In genomic region chr1:244435562-244436205, GRCh38 we compare ENCODE assay signal across 11 cellular contexts. TPM values are rescaled to one million over a fixed set of nuclear protein-coding genes. Genes with fewer than 3 reads are reported as not detected.
A peak's percentile ranks its signal among the peaks of the same experiment; 100 is the strongest.
DNase-seq lines count a peak whose midpoint lies in the region; ATAC-seq lines count a peak whose summit lies in the region.
"Had no signal": no experiment of that assay in that cellular context is flagged by ENCODE, and none has a peak within 500 bp of the region (broad histone marks: within the 10 kb centered on the region; RNA-seq: fewer than 3 reads in every experiment).

No MANE protein-coding gene starts in this region.

- no peaks in the 10 kb centered on the region for H3K9me3 Mint-ChIP-seq in activated naive CD4-positive, alpha-beta T cell treated with anti-CD3 and anti-CD28 coated beads, Interleukin-2, amount 50 U/mL, for 72 hours
- H3K9me3 Mint-ChIP-seq: CD4-positive, alpha-beta memory T cell had no signal

- peak; percentile 54 for DNase-seq in A172 (ENCODE audit: low spot score)
- peak; percentile 88 for DNase-seq in HCEC 1CT
- DNase-seq in activated naive CD4-positive, alpha-beta T cell treated with anti-CD3 and anti-CD28 coated beads, Interleukin-2, amount 50 U/mL, for 72 hours (ENCODE audit: low spot score in 2 of 2): peak in 1 of 2 donors; percentile 10
- DNase-seq in glomerular visceral epithelial cell (ENCODE audit: extremely low spot score): peak; percentile 50
- DNase-seq in HPDE6-E6E7 (ENCODE audit: extremely low spot score): no peak
- DNase-seq in NCI-H1694 (lab: John Stamatoyannopoulos, UW): no peak
- DNase-seq in COLO668 (lab: John Stamatoyannopoulos, UW; ENCODE audit: unreplicated experiment): no peak
- DNase-seq in NCI-H1092 (lab: John Stamatoyannopoulos, UW): no peak
- DNase-seq: body of pancreas; CD4-positive, alpha-beta memory T cell; NCI-H1092 treated with DMSO at 0.1 percent for 48 hours had no signal

- H3K27ac Mint-ChIP-seq in activated naive CD4-positive, alpha-beta T cell treated with anti-CD3 and anti-CD28 coated beads, Interleukin-2, amount 50 U/mL, for 72 hours: peak overlapping the region; percentile 86 to 98

- ATAC-seq in activated naive CD4-positive, alpha-beta T cell treated with anti-CD3 and anti-CD28 coated beads, Interleukin-2, amount 50 U/mL, for 72 hours: peak; percentile 83 to 91
- ATAC-seq: body of pancreas had no signal

- H3K36me3 Mint-ChIP-seq in activated naive CD4-positive, alpha-beta T cell treated with anti-CD3 and anti-CD28 coated beads, Interleukin-2, amount 50 U/mL, for 72 hours: peaks cover 10 to 34% of the 10 kb centered on the region in 2 donors

RNA-seq across cellular contexts. Expression of gene ADSS2, which starts 16.0 kb away (rescaled TPM):
- total RNA-seq in A172 (2014; rRNA removed; shearing (Covaris generic)): 93.3 and 110 TPM in 2 replicates
- total RNA-seq in activated naive CD4-positive, alpha-beta T cell treated with anti-CD3 and anti-CD28 coated beads, Interleukin-2, amount 50 U/mL, for 72 hours: 10 to 100 TPM; 56.2 to 63.2 TPM

RNA-seq across cellular contexts. Expression of gene CATSPERE, which starts 25.4 kb away (rescaled TPM):
- total RNA-seq in A172 (2014; rRNA removed; shearing (Covaris generic)): 0.09 TPM in 1 of 2 replicates, not detected in the other
- under 1 TPM; 0.50 to 0.62 TPM for total RNA-seq in activated naive CD4-positive, alpha-beta T cell treated with anti-CD3 and anti-CD28 coated beads, Interleukin-2, amount 50 U/mL, for 72 hours

Comparison
In these comparisons a context has a peak if more than half of its experiments do, and no peak if none do; other contexts are left out.
1. DNase-seq: peak in A172 (single experiment), HCEC 1CT (single experiment) and glomerular visceral epithelial cell (single experiment); none in HPDE6-E6E7 (single experiment), NCI-H1694 (single experiment), COLO668 (single experiment) and NCI-H1092 (single experiment).